Comparison of ENCODE assay signal across 7 cellular contexts in genomic region chrX:68196939-68197791, GRCh38.
DNase-seq lines count a peak whose midpoint lies in the region; ATAC-seq and TF ChIP-seq lines count a peak whose summit lies in the region.

No MANE protein-coding gene starts in this region.

- CTCF ChIA-PET in mammary epithelial cell (lab: Charles Lee; ENCODE audit: low non-redundant PET) = interaction anchor here (0.6 to 1.2 kb wide), 3 partner anchors 293 to 1969 kb away, joined by 3 to 14 read pairs (median 4); no protein-coding TSS in a partner anchor

- H3K27ac ChIP-seq in mammary epithelial cell (ENCODE audit: insufficient read depth, low read depth, low read length) (no peak overlapping the region), suprapubic skin (no peak overlapping the region)

- in situ Hi-C loops in mammary epithelial cell (cut with MboI; ENCODE audit: low sequenced_read_pairs in 2 of 2) = loop anchor here (10.0 to 25.0 kb wide), 4 partner anchors 298 to 518 kb away; partner anchors contain the start of gene YIPF6 (in 1 of the 2)

- DNase-seq in DMS53 (lab: John Stamatoyannopoulos, UW) (peak; percentile 82), NT2/D1 (ENCODE audit: low read depth, low spot score) (peak; percentile 51), mammary epithelial cell (peak; percentile 57), kidney glomerular epithelial cell (lab: John Stamatoyannopoulos, UW) (peak; percentile 9), suprapubic skin (ENCODE audit: low spot score in 2 of 2) (no peak)

- BruUV-seq in mammary epithelial cell (replicated peaks; lab: Mats Ljungman, UMichigan) = no TSS peak

- TF ChIP-seq CTCF in mammary epithelial cell (conservative IDR thresholded peaks at IDR 0.05 in 1 of 2, IDR thresholded peaks at IDR 0.05 in 1 of 2; ENCODE audit: extremely low read depth in 1 of 2, insufficient read depth in 1 of 2, low read depth in 1 of 2, low read length in 2 of 2) (peak; percentile 76 to 86), suprapubic skin (IDR thresholded peaks at IDR 0.05) (peak; percentile 26 to 44)

- WGBS in mammary epithelial cell (ENCODE audit: low coverage, missing lambda C conversion rate) = 9% methylated on average over 5 of the region's 5 CpGs
- WGBS in suprapubic skin = 40% methylated on average over 5 of the region's 5 CpGs

- TF ChIP-seq EP300 in suprapubic skin (IDR thresholded peaks at IDR 0.05) = no peak

- no peaks in the 10 kb centered on the region for H3K4me1 ChIP-seq in NT2/D1 (ENCODE audit: insufficient read depth, insufficient read length)
- H3K4me1 ChIP-seq in mammary epithelial cell (ENCODE audit: insufficient read depth, low read length) = no peaks in the 10 kb centered on the region
- H3K4me1 ChIP-seq in suprapubic skin = no peaks in the 10 kb centered on the region

- H3K36me3 ChIP-seq in NT2/D1 (ENCODE audit: insufficient read depth, insufficient read length, low read length) = peaks cover 6% of the 10 kb centered on the region
- H3K36me3 ChIP-seq in mammary epithelial cell (ENCODE audit: insufficient read depth, low read length) = no peaks in the 10 kb centered on the region
- H3K36me3 ChIP-seq in suprapubic skin = peaks cover 6% of the 10 kb centered on the region

- intact Hi-C loops in mammary epithelial cell (cut with micrococcal nuclease) = loop anchor here (1.0 to 5.0 kb wide), 7 partner anchors 265 to 1900 kb away; partner anchors contain the start of gene YIPF6

- no peak overlapping the region for H3K4me2 ChIP-seq in mammary epithelial cell (ENCODE audit: insufficient read depth, low read depth, low read length)

- no peaks in the 10 kb centered on the region for H4K20me1 ChIP-seq in mammary epithelial cell (ENCODE audit: insufficient read depth, low read length)

- H3K9me3 ChIP-seq in NT2/D1 (ENCODE audit: insufficient read depth, low read length) (no peaks in the 10 kb centered on the region), mammary epithelial cell (replicated peaks; ENCODE audit: insufficient read depth, low read length) (no peaks in the 10 kb centered on the region), suprapubic skin (no peaks in the 10 kb centered on the region)

- no peak overlapping the region for H3K4me3 ChIP-seq in NT2/D1 (ENCODE audit: insufficient read length, low read depth)
- no peak overlapping the region for H3K4me3 ChIP-seq in mammary epithelial cell (replicated peaks in 1 of 3; ENCODE audit: insufficient read depth in 1 of 3, low read depth in 2 of 3, low read length in 3 of 3)
- no peak overlapping the region for H3K4me3 ChIP-seq in suprapubic skin

- dilution Hi-C loops in mammary epithelial cell (cut with HindIII; ENCODE audit: low sequenced_read_pairs) = no loop called here

- TF ChIP-seq POLR2A in suprapubic skin (IDR thresholded peaks at IDR 0.05) = no peak

- H3K27me3 ChIP-seq in NT2/D1 (ENCODE audit: insufficient read depth, insufficient read length) (no peaks in the 10 kb centered on the region), mammary epithelial cell (ENCODE audit: insufficient read depth, low read length) (no peaks in the 10 kb centered on the region), suprapubic skin (no peaks in the 10 kb centered on the region)

- ATAC-seq in GM18867 (IDR thresholded peaks at IDR 0.05; ENCODE audit: unreplicated experiment) = peak; percentile 86
- ATAC-seq in HG03439 (IDR thresholded peaks at IDR 0.05; ENCODE audit: unreplicated experiment) = peak; percentile 58

- H2AFZ ChIP-seq in mammary epithelial cell (ENCODE audit: low read depth, low read length) = no peak overlapping the region

- no peak overlapping the region for H3K9ac ChIP-seq in NT2/D1 (ENCODE audit: insufficient read length, low read depth)
- H3K9ac ChIP-seq in mammary epithelial cell (ENCODE audit: insufficient read depth, low read length) = no peak overlapping the region

- no peaks in the 10 kb centered on the region for H3K79me2 ChIP-seq in mammary epithelial cell (ENCODE audit: insufficient read depth, low read length)

Comparison
In these comparisons a context has a peak if more than half of its experiments do, and no peak if none do; other contexts are left out.
1. DNase-seq: peak in DMS53 (single experiment), NT2/D1 (single experiment), mammary epithelial cell (single experiment) and kidney glomerular epithelial cell (single experiment); none in suprapubic skin (0 of 2).